8 cellular contexts compared by ENCODE assay signal in genomic region chr19:11324079-11324661, GRCh38. TPM values are rescaled to one million over a fixed set of nuclear protein-coding genes. Genes with fewer than 3 reads are reported as not detected.
A peak's percentile ranks its signal among the peaks of the same experiment; 100 is the strongest.
DNase-seq lines count a peak whose midpoint lies in the region; ATAC-seq and TF ChIP-seq lines count a peak whose summit lies in the region.

No MANE protein-coding gene starts in this region.

- ATAC-seq in GM18907 (IDR thresholded peaks at IDR 0.05; ENCODE audit: unreplicated experiment) = peak; percentile 58
- ATAC-seq in omental fat pad (ENCODE audit: low FRiP score) = peak; percentile 86

- no peak for TF ChIP-seq CTCF in omental fat pad (IDR thresholded peaks at IDR 0.05)

- POLR2A ChIA-PET in activated CD4-positive, alpha-beta memory T cell treated with anti-CD3 and anti-CD28 coated beads for 36 hours (lab: Charles Lee) = interaction anchor here (0.6 to 1.0 kb wide), 2 partner anchors 22 to 30 kb away, joined by 3 to 5 read pairs; partner anchors contain the start of genes CCDC159 and TMEM205

- DNase-seq in AG20443 (ENCODE audit: low spot score) (peak; percentile 94), NCI-H2107 (lab: John Stamatoyannopoulos, UW) (peak; percentile 46), fibroblast of peridontal ligament (ENCODE audit: extremely low read depth) (peak; percentile 96), omental fat pad (ENCODE audit: low spot score) (peak; percentile 46), erythroblast (lab: John Stamatoyannopoulos, UW) (no peak), NCI-H526 (lab: John Stamatoyannopoulos, UW) (no peak)
- DNase-seq in activated CD4-positive, alpha-beta memory T cell treated with anti-CD3 and anti-CD28 coated beads for 36 hours = peak; percentile 73

- CTCF ChIA-PET in activated CD4-positive, alpha-beta memory T cell treated with anti-CD3 and anti-CD28 coated beads for 36 hours (lab: Charles Lee) = interaction anchor here (1.0 to 1.2 kb wide), 2 partner anchors 57 to 80 kb away, joined by 3 read pairs; no protein-coding TSS in a partner anchor

- H3K4me3 Mint-ChIP-seq in activated CD4-positive, alpha-beta memory T cell treated with anti-CD3 and anti-CD28 coated beads for 36 hours = peak overlapping the region; percentile 54

- no peaks in the 10 kb centered on the region for H3K9me3 Mint-ChIP-seq in activated CD4-positive, alpha-beta memory T cell treated with anti-CD3 and anti-CD28 coated beads for 36 hours

- peaks cover 2% of the 10 kb centered on the region for H3K36me3 Mint-ChIP-seq in activated CD4-positive, alpha-beta memory T cell treated with anti-CD3 and anti-CD28 coated beads for 36 hours

- intact Hi-C loops in activated CD4-positive, alpha-beta memory T cell treated with anti-CD3 and anti-CD28 coated beads for 36 hours (cut with micrococcal nuclease) = no loop called here

- H3K27ac Mint-ChIP-seq in activated CD4-positive, alpha-beta memory T cell treated with anti-CD3 and anti-CD28 coated beads for 36 hours = peak overlapping the region; percentile 86

- no peak for TF ChIP-seq POLR2A in erythroblast (IDR thresholded peaks at IDR 0.05; ENCODE audit: low read length)

- H3K4me1 Mint-ChIP-seq in activated CD4-positive, alpha-beta memory T cell treated with anti-CD3 and anti-CD28 coated beads for 36 hours (ENCODE audit: low read depth) = peaks cover 13% of the 10 kb centered on the region

- no peaks in the 10 kb centered on the region for H3K27me3 Mint-ChIP-seq in activated CD4-positive, alpha-beta memory T cell treated with anti-CD3 and anti-CD28 coated beads for 36 hours

RNA-seq across cellular contexts. Expression of gene RAB3D, which starts 15.3 kb away (rescaled TPM):
- total RNA-seq in activated CD4-positive, alpha-beta memory T cell treated with anti-CD3 and anti-CD28 coated beads for 36 hours = 10 to 100 TPM; 12.5 to 14.4 TPM
- 10 to 100 TPM in 3 of 4 donors, 1 to 10 TPM in 1; 8.6 to 33.3 (median 16.8) TPM for total RNA-seq in omental fat pad

RNA-seq across cellular contexts. Expression of gene TMEM205, which starts 21.9 kb away (rescaled TPM):
- total RNA-seq in activated CD4-positive, alpha-beta memory T cell treated with anti-CD3 and anti-CD28 coated beads for 36 hours = 10 to 100 TPM; 31.1 to 33.2 TPM
- total RNA-seq in omental fat pad = 100 to 1,000 TPM; 144 to 252 (median 185) TPM

RNA-seq across cellular contexts. Expression of gene CCDC159, which starts 22.1 kb away (rescaled TPM):
- total RNA-seq in activated CD4-positive, alpha-beta memory T cell treated with anti-CD3 and anti-CD28 coated beads for 36 hours = 10 to 100 TPM; 16.0 to 18.0 TPM
- 10 to 100 TPM; 12.0 to 22.4 (median 16.6) TPM for total RNA-seq in omental fat pad

RNA-seq across cellular contexts. Expression of gene TSPAN16, which starts 28.2 kb away (rescaled TPM):
- not detected for total RNA-seq in activated CD4-positive, alpha-beta memory T cell treated with anti-CD3 and anti-CD28 coated beads for 36 hours
- not detected for total RNA-seq in omental fat pad

RNA-seq across cellular contexts. Expression of gene PLPPR2, which starts 31.1 kb away (rescaled TPM):
- total RNA-seq in activated CD4-positive, alpha-beta memory T cell treated with anti-CD3 and anti-CD28 coated beads for 36 hours = 1 to 10 TPM; 3.6 to 4.7 TPM
- 10 to 100 TPM in 3 of 4 donors, 1 to 10 TPM in 1; 10.0 to 30.6 (median 13.9) TPM for total RNA-seq in omental fat pad

Comparison
In these comparisons a context has a peak if more than half of its experiments do, and no peak if none do; other contexts are left out.
1. DNase-seq: peak in AG20443 (single experiment), NCI-H2107 (single experiment), activated CD4-positive, alpha-beta memory T cell treated with anti-CD3 and anti-CD28 coated beads for 36 hours (single experiment), fibroblast of peridontal ligament (single experiment) and omental fat pad (single experiment); none in erythroblast (0 of 2) and NCI-H526 (0 of 2).
2. RNA of gene TMEM205, which starts 21.9 kb away (total RNA-seq): 144 to 252 TPM in omental fat pad; 31.1 to 33.2 TPM in activated CD4-positive, alpha-beta memory T cell treated with anti-CD3 and anti-CD28 coated beads for 36 hours; every median in the first group is over 4 times any median in the second.